In the genomic region with DNA sequence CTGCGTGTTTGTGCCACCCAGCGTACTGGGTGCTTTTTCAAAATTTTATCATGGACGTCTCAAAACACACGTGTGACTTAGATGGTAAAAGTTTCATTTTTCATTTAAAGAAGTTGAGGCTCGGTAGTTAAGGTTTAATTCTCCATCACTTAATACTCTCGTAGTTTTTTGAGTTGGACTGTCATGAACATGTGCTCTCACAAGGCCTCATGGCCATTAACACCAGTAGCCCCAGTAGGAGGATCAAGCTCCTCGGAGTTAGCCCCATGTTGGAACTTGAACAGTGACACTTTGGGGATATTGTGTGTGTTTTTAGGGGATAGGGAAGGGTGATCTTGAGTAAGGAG, we compare ENCODE assay signal across 8 cellular contexts. TPM values are rescaled to one million over a fixed set of nuclear protein-coding genes. Genes with fewer than 3 reads are reported as not detected.
DNase-seq lines count a peak whose midpoint lies in the region; ATAC-seq and TF ChIP-seq lines count a peak whose summit lies in the region.

No MANE protein-coding gene starts in this region.

- H3K27me3 ChIP-seq in SK-N-SH (ENCODE audit: insufficient read depth) (no peaks in the 10 kb centered on the region), subcutaneous abdominal adipose tissue (ENCODE audit: control insufficient read depth in 5 of 5, insufficient read depth in 4 of 5, low read length in 5 of 5) (no peaks in the 10 kb centered on the region)

- DNase-seq in SK-N-SH: no peak
- DNase-seq in activated CD8-positive, alpha-beta T cell treated with anti-CD3 and anti-CD28 coated beads, Interleukin-2, amount 10 ng/mL, durations not matched to agents 7 days and 5 days: no peak
- DNase-seq in AML-193 (lab: John Stamatoyannopoulos, UW): no peak
- DNase-seq in SW480 (ENCODE audit: low spot score): no peak

- H3K79me2 ChIP-seq in SK-N-SH (ENCODE audit: insufficient read depth): no peaks in the 10 kb centered on the region

- ATAC-seq in SK-N-SH treated with all-trans-retinoic acid at 6 μM for 48 hours: no peak
- ATAC-seq in activated CD8-positive, alpha-beta T cell treated with anti-CD3 and anti-CD28 coated beads, Interleukin-2, amount 10 ng/mL, durations not matched to agents 7 days and 5 days: no peak
- no peak for ATAC-seq in GM18868 (IDR thresholded peaks at IDR 0.05; ENCODE audit: unreplicated experiment)

- peak overlapping the region; percentile 96 for H3K4me2 ChIP-seq in SK-N-SH

- TF ChIP-seq EP300 in SK-N-SH (IDR thresholded peaks at IDR 0.05; ENCODE audit: borderline replicate concordance in 1 of 2, low read depth in 1 of 2, low read length in 1 of 2): no peak

- H3K4me1 ChIP-seq in SK-N-SH (ENCODE audit: control insufficient read depth in 1 of 2, insufficient read depth in 2 of 2, low read depth in 1 of 2, low read length in 1 of 2): peaks cover 0 to 5% of the 10 kb centered on the region in 2 experiments; a peak in 2 of 4 replicates
- H3K4me1 ChIP-seq in subcutaneous abdominal adipose tissue (ENCODE audit: control insufficient read depth in 5 of 5, insufficient read depth in 5 of 5, low read length in 5 of 5): peaks cover 0 to 29% (median 26%) of the 10 kb centered on the region in 5 donors

- H3K9ac ChIP-seq in SK-N-SH: peak overlapping the region; percentile 86; the same call in 1 of the 2 replicates
- peak overlapping the region; percentile 66 to 95 (median 92) for H3K9ac ChIP-seq in subcutaneous abdominal adipose tissue (ENCODE audit: low read length in 5 of 5)

- H3K27ac Mint-ChIP-seq in activated CD8-positive, alpha-beta T cell treated with anti-CD3 and anti-CD28 coated beads, Interleukin-2, amount 10 ng/mL, durations not matched to agents 7 days and 5 days: peak overlapping the region; percentile 95

- H3F3A ChIP-seq in SK-N-SH (replicated peaks; ENCODE audit: insufficient read depth): peaks cover 14% of the 10 kb centered on the region

- WGBS in SK-N-SH (ENCODE audit: low lambda C conversion rate): 36% methylated on average over 7 of the region's 7 CpGs

- TF ChIP-seq RAD21 in SK-N-SH (IDR thresholded peaks at IDR 0.05; ENCODE audit: low read length): no peak

- H4K20me1 ChIP-seq in SK-N-SH (ENCODE audit: insufficient read depth): no peaks in the 10 kb centered on the region

- peak overlapping the region; percentile 86 to 89 for H3K4me3 ChIP-seq in SK-N-SH (ENCODE audit: low read depth in 2 of 2, low read length in 1 of 2)
- H3K4me3 ChIP-seq in iPS-18c (ENCODE audit: insufficient read depth, low read depth, low read length): peak overlapping the region; percentile 64
- H3K4me3 ChIP-seq in subcutaneous abdominal adipose tissue (ENCODE audit: low read depth in 1 of 5, low read length in 5 of 5): peak overlapping the region; percentile 67 to 94 (median 89)

- no peak for TF ChIP-seq CTCF in SK-N-SH (IDR thresholded peaks at IDR 0.05)

- H3K9me3 Mint-ChIP-seq in activated CD8-positive, alpha-beta T cell treated with anti-CD3 and anti-CD28 coated beads, Interleukin-2, amount 10 ng/mL, durations not matched to agents 7 days and 5 days (ENCODE audit: insufficient read depth): no peaks in the 10 kb centered on the region

- H3K27me3 Mint-ChIP-seq in activated CD8-positive, alpha-beta T cell treated with anti-CD3 and anti-CD28 coated beads, Interleukin-2, amount 10 ng/mL, durations not matched to agents 7 days and 5 days (ENCODE audit: low read depth): peaks cover 17% of the 10 kb centered on the region

- H2AFZ ChIP-seq in SK-N-SH (ENCODE audit: low read depth): peak overlapping the region; percentile 99

- no peaks in the 10 kb centered on the region for H3K9me2 ChIP-seq in SK-N-SH

- POLR2A ChIA-PET in SK-N-SH (lab: Yijun Ruan, JAX): no interaction called here
- POLR2A ChIA-PET in activated CD8-positive, alpha-beta T cell treated with anti-CD3 and anti-CD28 coated beads, Interleukin-2, amount 10 ng/mL, durations not matched to agents 7 days and 5 days (lab: Charles Lee): interaction anchor here (1.0 to 2.4 kb wide), 3 partner anchors 51 to 193 kb away, joined by 3 to 15 read pairs (median 4); a partner anchor contains a TSS

- peak overlapping the region; percentile 88 for H3K4me3 Mint-ChIP-seq in activated CD8-positive, alpha-beta T cell treated with anti-CD3 and anti-CD28 coated beads, Interleukin-2, amount 10 ng/mL, durations not matched to agents 7 days and 5 days

- H3K36me3 ChIP-seq in SK-N-SH (replicated peaks in 1 of 2; ENCODE audit: control insufficient read depth in 1 of 2, insufficient read depth in 2 of 2, low read length in 1 of 2) (no peaks in the 10 kb centered on the region), subcutaneous abdominal adipose tissue (ENCODE audit: control insufficient read depth in 5 of 5, insufficient read depth in 5 of 5, low read length in 5 of 5) (no peaks in the 10 kb centered on the region)

- peaks cover 2% of the 10 kb centered on the region for H3K36me3 Mint-ChIP-seq in activated CD8-positive, alpha-beta T cell treated with anti-CD3 and anti-CD28 coated beads, Interleukin-2, amount 10 ng/mL, durations not matched to agents 7 days and 5 days (ENCODE audit: low read depth)

- CTCF ChIA-PET in SK-N-SH (lab: Yijun Ruan, JAX): interaction anchor here (0.8 to 1.9 kb wide), 3 partner anchors 32 to 160 kb away, joined by 3 to 5 read pairs (median 3); no protein-coding TSS in a partner anchor
- CTCF ChIA-PET in activated CD8-positive, alpha-beta T cell treated with anti-CD3 and anti-CD28 coated beads, Interleukin-2, amount 10 ng/mL, durations not matched to agents 7 days and 5 days (lab: Charles Lee): interaction anchor here (1.0 to 5.8 kb wide), 6 partner anchors 9 to 192 kb away, joined by 3 to 33 read pairs (median 4); no protein-coding TSS in a partner anchor

- H3K27ac ChIP-seq in SK-N-SH (ENCODE audit: low read depth in 2 of 2, low read length in 1 of 2) (no peak overlapping the region; a peak in 1 of 4 replicates), subcutaneous abdominal adipose tissue (ENCODE audit: low read depth, low read length) (peak overlapping the region; percentile 80)

- peaks cover 27% of the 10 kb centered on the region for H3K4me1 Mint-ChIP-seq in activated CD8-positive, alpha-beta T cell treated with anti-CD3 and anti-CD28 coated beads, Interleukin-2, amount 10 ng/mL, durations not matched to agents 7 days and 5 days (ENCODE audit: low read depth)

- H3K9me3 ChIP-seq in SK-N-SH: no peaks in the 10 kb centered on the region
- H3K9me3 ChIP-seq in iPS-18c (ENCODE audit: control insufficient read depth, insufficient read depth, low read length): no peaks in the 10 kb centered on the region
- no peaks in the 10 kb centered on the region for H3K9me3 ChIP-seq in subcutaneous abdominal adipose tissue (ENCODE audit: control insufficient read depth in 5 of 5, low read length in 5 of 5)

TF ChIP-seq in SK-N-SH, 30 proteins besides CTCF, POLR2A, EP300 and RAD21 (continues in another document):
- no peak for TF ChIP-seq TEAD4 (IDR thresholded peaks at IDR 0.05; ENCODE audit: borderline replicate concordance, insufficient read depth)
- TF ChIP-seq, protein P1, sequence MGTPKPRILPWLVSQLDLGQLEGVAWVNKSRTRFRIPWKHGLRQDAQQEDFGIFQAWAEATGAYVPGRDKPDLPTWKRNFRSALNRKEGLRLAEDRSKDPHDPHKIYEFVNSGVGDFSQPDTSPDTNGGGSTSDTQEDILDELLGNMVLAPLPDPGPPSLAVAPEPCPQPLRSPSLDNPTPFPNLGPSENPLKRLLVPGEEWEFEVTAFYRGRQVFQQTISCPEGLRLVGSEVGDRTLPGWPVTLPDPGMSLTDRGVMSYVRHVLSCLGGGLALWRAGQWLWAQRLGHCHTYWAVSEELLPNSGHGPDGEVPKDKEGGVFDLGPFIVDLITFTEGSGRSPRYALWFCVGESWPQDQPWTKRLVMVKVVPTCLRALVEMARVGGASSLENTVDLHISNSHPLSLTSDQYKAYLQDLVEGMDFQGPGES (IDR thresholded peaks at IDR 0.05; ENCODE audit: low read depth, low read length): no peak

TF ChIP-seq in SK-N-SH treated with all-trans-retinoic acid at 6 μM for 48 hours, 23 proteins besides CTCF, POLR2A, EP300 and RAD21 (continues in another document):
- no peak for TF ChIP-seq BACH2 (CRISPR knock-in tag; IDR thresholded peaks at IDR 0.05; ENCODE audit: borderline replicate concordance)
- TF ChIP-seq ESRRG (CRISPR knock-in tag; IDR thresholded peaks at IDR 0.05): no peak
- TF ChIP-seq ZC3H10 (CRISPR knock-in tag; IDR thresholded peaks at IDR 0.05): no peak
- no peak for TF ChIP-seq ZFP30 (CRISPR knock-in tag; IDR thresholded peaks at IDR 0.05)
- no peak for TF ChIP-seq ZNF8 (CRISPR knock-in tag; IDR thresholded peaks at IDR 0.05)
- TF ChIP-seq, protein P2, sequence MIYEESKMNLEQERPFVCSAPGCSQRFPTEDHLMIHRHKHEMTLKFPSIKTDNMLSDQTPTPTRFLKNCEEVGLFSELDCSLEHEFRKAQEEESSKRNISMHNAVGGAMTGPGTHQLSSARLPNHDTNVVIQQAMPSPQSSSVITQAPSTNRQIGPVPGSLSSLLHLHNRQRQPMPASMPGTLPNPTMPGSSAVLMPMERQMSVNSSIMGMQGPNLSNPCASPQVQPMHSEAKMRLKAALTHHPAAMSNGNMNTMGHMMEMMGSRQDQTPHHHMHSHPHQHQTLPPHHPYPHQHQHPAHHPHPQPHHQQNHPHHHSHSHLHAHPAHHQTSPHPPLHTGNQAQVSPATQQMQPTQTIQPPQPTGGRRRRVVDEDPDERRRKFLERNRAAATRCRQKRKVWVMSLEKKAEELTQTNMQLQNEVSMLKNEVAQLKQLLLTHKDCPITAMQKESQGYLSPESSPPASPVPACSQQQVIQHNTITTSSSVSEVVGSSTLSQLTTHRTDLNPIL (CRISPR knock-in tag; IDR thresholded peaks at IDR 0.05; ENCODE audit: low read depth): no peak
- TF ChIP-seq RARB (CRISPR knock-in tag; IDR thresholded peaks at IDR 0.05): no peak
- TF ChIP-seq ZFP3 (CRISPR knock-in tag; IDR thresholded peaks at IDR 0.05): no peak
- no peak for TF ChIP-seq OSR1 (CRISPR knock-in tag; IDR thresholded peaks at IDR 0.05)

RNA-seq across cellular contexts. Expression of a gene that starts 15.3 kb away (rescaled TPM):
- polyA plus RNA-seq in SK-N-SH (2012; rRNA removed): not detected in 2 replicates
- 0.01 TPM in 1 of 2 replicates, not detected in the other for polyA plus RNA-seq in SK-N-SH (2012; cell fraction: cytosol; rRNA removed)
- not detected in 2 replicates for polyA plus RNA-seq in SK-N-SH (2012; cell fraction: nucleus; rRNA removed)
- total RNA-seq in activated CD8-positive, alpha-beta T cell treated with anti-CD3 and anti-CD28 coated beads, Interleukin-2, amount 10 ng/mL, durations not matched to agents 7 days and 5 days: under 1 TPM; 0.95 to 0.99 TPM

RNA-seq across cellular contexts. Expression of a gene that starts 50.6 kb away (rescaled TPM):
- polyA plus RNA-seq in SK-N-SH (2012; rRNA removed): 256 and 285 TPM in 2 replicates
- 363 and 421 TPM in 2 replicates for polyA plus RNA-seq in SK-N-SH (2012; cell fraction: cytosol; rRNA removed)
- 77.5 and 158 TPM in 2 replicates for polyA plus RNA-seq in SK-N-SH (2012; cell fraction: nucleus; rRNA removed)
- total RNA-seq in activated CD8-positive, alpha-beta T cell treated with anti-CD3 and anti-CD28 coated beads, Interleukin-2, amount 10 ng/mL, durations not matched to agents 7 days and 5 days: 100 to 1,000 TPM; 665 to 686 TPM
